Comparison of ENCODE assay signal across 34 cellular contexts in genomic region chr20:16804793-16805187, GRCh38. TPM values are rescaled to one million over a fixed set of nuclear protein-coding genes. Genes with fewer than 3 reads are reported as not detected.
"Had no signal": no experiment of that assay in that cellular context is flagged by ENCODE, and none has a peak within 500 bp of the region (broad histone marks: within the 10 kb centered on the region; RNA-seq: fewer than 3 reads in every experiment).

No MANE protein-coding gene starts in this region.

- H3K27ac ChIP-seq: ascending aorta, cardiac muscle cell, VCaP had no signal

- H3K9me3 Mint-ChIP-seq: activated B cell treated with CpG ODN at 0.5 μM for 24 hours; activated CD4-positive, alpha-beta memory T cell treated with anti-CD3 and anti-CD28 coated beads, Interleukin-2, amount 10 ng/mL, durations not matched to agents 7 days and 5 days; activated CD4-positive, alpha-beta T cell treated with anti-CD3 and anti-CD28 coated beads, Interleukin-2, amount 10 ng/mL, durations not matched to agents 7 days and 5 days; activated naive CD4-positive, alpha-beta T cell treated with anti-CD3 and anti-CD28 coated beads, Interleukin-2, amount 10 ng/mL, durations not matched to agents 7 days and 5 days; activated naive CD4-positive, alpha-beta T cell treated with anti-CD3 and anti-CD28 coated beads, Interleukin-2, amount 50 U/mL, for 24 hours; activated naive CD8-positive, alpha-beta T cell treated with anti-CD3 and anti-CD28 coated beads, Interleukin-2, amount 10 ng/mL, durations not matched to agents 7 days and 5 days; activated naive CD8-positive, alpha-beta T cell treated with anti-CD3 and anti-CD28 coated beads, Interleukin-2, amount 50 U/mL, for 24 hours; activated T-cell treated with anti-CD3 and anti-CD28 coated beads, Interleukin-2, amount 50 U/mL, for 24 hours; activated T-helper 2 cell treated with anti-CD3 and anti-CD28 coated beads, Interferon-gamma antibody, Interleukin-2, Interleukin-4, amounts not matched to agents 10 μg/mL and 5 μg/mL and 100 μg/mL, durations not matched to agents 14 hours and 24 hours and 36 hours; central memory CD8-positive, alpha-beta T cell; T-cell had no signal

- H3K4me1 ChIP-seq: ascending aorta had no signal

- DNase-seq: activated B cell treated with CpG ODN at 0.5 μM for 24 hours; activated CD4-positive, alpha-beta memory T cell treated with anti-CD3 and anti-CD28 coated beads, Interleukin-2, amount 10 ng/mL, durations not matched to agents 7 days and 5 days; activated CD4-positive, alpha-beta T cell treated with anti-CD3 and anti-CD28 coated beads for 48 hours; activated CD4-positive, alpha-beta T cell treated with anti-CD3 and anti-CD28 coated beads, Interleukin-2, amount 10 ng/mL, durations not matched to agents 7 days and 5 days; activated CD4-positive, alpha-beta T cell treated with anti-CD3 and anti-CD28 coated beads, Interleukin-2, amount 50 U/mL, for 48 hours; activated CD4-positive, CD25-positive, alpha-beta regulatory T cell treated with anti-CD3 and anti-CD28 coated beads, Interleukin-2, amount 50 U/mL, for 72 hours; activated CD8-positive, alpha-beta memory T cell treated with anti-CD3 and anti-CD28 coated beads for 24 hours; activated CD8-positive, alpha-beta memory T cell treated with anti-CD3 and anti-CD28 coated beads, Interleukin-2, amount 10 ng/mL, durations not matched to agents 7 days and 5 days; activated CD8-positive, alpha-beta memory T cell treated with anti-CD3 and anti-CD28 coated beads, Interleukin-2, amount 50 U/mL, for 48 hours; activated CD8-positive, alpha-beta T cell treated with anti-CD3 and anti-CD28 coated beads, Interleukin-2, amount 10 ng/mL, durations not matched to agents 7 days and 5 days; activated effector memory CD4-positive, alpha-beta T cell treated with Interleukin-2 at 50 U/mL for 16 hours; activated gamma-delta T cell; activated naive CD4-positive, alpha-beta T cell treated with anti-CD3 and anti-CD28 coated beads, Interleukin-2, amount 10 ng/mL, durations not matched to agents 7 days and 5 days; activated naive CD4-positive, alpha-beta T cell treated with Interleukin-2 at 50 U/mL for 16 hours; activated naive CD8-positive, alpha-beta T cell treated with anti-CD3 and anti-CD28 coated beads, Interleukin-2, amount 10 ng/mL, durations not matched to agents 7 days and 5 days; activated naive CD8-positive, alpha-beta T cell treated with anti-CD3 and anti-CD28 coated beads, Interleukin-2, amount 50 U/mL, for 24 hours; activated T-cell treated with anti-CD3 and anti-CD28 coated beads, Interleukin-2, amount 50 U/mL, for 24 hours; activated T-cell treated with anti-CD3 and anti-CD28 coated beads, Interleukin-2, amount 50 U/mL, for 48 hours; cerebellar nuclear complex; T-cell; T-helper 17 cell; T-helper 9 cell had no signal

- H3K27ac Mint-ChIP-seq: activated B cell treated with CpG ODN at 0.5 μM for 24 hours; activated CD4-positive, alpha-beta memory T cell treated with anti-CD3 and anti-CD28 coated beads, Interleukin-2, amount 10 ng/mL, durations not matched to agents 7 days and 5 days; activated CD4-positive, alpha-beta T cell treated with anti-CD3 and anti-CD28 coated beads, Interleukin-2, amount 10 ng/mL, durations not matched to agents 7 days and 5 days; activated CD8-positive, alpha-beta memory T cell treated with anti-CD3 and anti-CD28 coated beads, Interleukin-2, amount 10 ng/mL, durations not matched to agents 7 days and 5 days; activated CD8-positive, alpha-beta T cell treated with anti-CD3 and anti-CD28 coated beads, Interleukin-2, amount 10 ng/mL, durations not matched to agents 7 days and 5 days; activated naive CD4-positive, alpha-beta T cell treated with anti-CD3 and anti-CD28 coated beads, Interleukin-2, amount 10 ng/mL, durations not matched to agents 7 days and 5 days; activated naive CD4-positive, alpha-beta T cell treated with anti-CD3 and anti-CD28 coated beads, Interleukin-2, amount 50 U/mL, for 24 hours; activated naive CD8-positive, alpha-beta T cell; activated naive CD8-positive, alpha-beta T cell treated with anti-CD3 and anti-CD28 coated beads, Interleukin-2, amount 10 ng/mL, durations not matched to agents 7 days and 5 days; activated naive CD8-positive, alpha-beta T cell treated with anti-CD3 and anti-CD28 coated beads, Interleukin-2, amount 50 U/mL, for 24 hours; activated T-cell treated with anti-CD3 and anti-CD28 coated beads, Interleukin-2, amount 50 U/mL, for 24 hours; activated T-helper 2 cell treated with anti-CD3 and anti-CD28 coated beads, Interferon-gamma antibody, Interleukin-2, Interleukin-4, amounts not matched to agents 10 μg/mL and 5 μg/mL and 100 μg/mL, durations not matched to agents 14 hours and 24 hours and 36 hours; T-cell; T-helper 17 cell had no signal

- H3K27me3 ChIP-seq: ascending aorta, cardiac muscle cell had no signal

- H3K4me1 Mint-ChIP-seq: activated B cell treated with CpG ODN at 0.5 μM for 24 hours; activated CD4-positive, alpha-beta memory T cell treated with anti-CD3 and anti-CD28 coated beads, Interleukin-2, amount 10 ng/mL, durations not matched to agents 7 days and 5 days; activated CD4-positive, alpha-beta T cell treated with anti-CD3 and anti-CD28 coated beads, Interleukin-2, amount 10 ng/mL, durations not matched to agents 7 days and 5 days; activated CD8-positive, alpha-beta memory T cell treated with anti-CD3 and anti-CD28 coated beads, Interleukin-2, amount 10 ng/mL, durations not matched to agents 7 days and 5 days; activated naive CD4-positive, alpha-beta T cell treated with anti-CD3 and anti-CD28 coated beads, Interleukin-2, amount 10 ng/mL, durations not matched to agents 7 days and 5 days; activated naive CD4-positive, alpha-beta T cell treated with anti-CD3 and anti-CD28 coated beads, Interleukin-2, amount 50 U/mL, for 24 hours; activated naive CD8-positive, alpha-beta T cell treated with anti-CD3 and anti-CD28 coated beads, Interleukin-2, amount 10 ng/mL, durations not matched to agents 7 days and 5 days; activated naive CD8-positive, alpha-beta T cell treated with anti-CD3 and anti-CD28 coated beads, Interleukin-2, amount 50 U/mL, for 24 hours; central memory CD8-positive, alpha-beta T cell had no signal

- H3K4me3 Mint-ChIP-seq: activated B cell treated with CpG ODN at 0.5 μM for 24 hours; activated CD4-positive, alpha-beta memory T cell treated with anti-CD3 and anti-CD28 coated beads, Interleukin-2, amount 10 ng/mL, durations not matched to agents 7 days and 5 days; activated CD4-positive, alpha-beta T cell treated with anti-CD3 and anti-CD28 coated beads, Interleukin-2, amount 10 ng/mL, durations not matched to agents 7 days and 5 days; activated CD8-positive, alpha-beta memory T cell treated with anti-CD3 and anti-CD28 coated beads, Interleukin-2, amount 10 ng/mL, durations not matched to agents 7 days and 5 days; activated CD8-positive, alpha-beta T cell treated with anti-CD3 and anti-CD28 coated beads, Interleukin-2, amount 10 ng/mL, durations not matched to agents 7 days and 5 days; activated naive CD4-positive, alpha-beta T cell treated with anti-CD3 and anti-CD28 coated beads, Interleukin-2, amount 10 ng/mL, durations not matched to agents 7 days and 5 days; activated naive CD4-positive, alpha-beta T cell treated with anti-CD3 and anti-CD28 coated beads, Interleukin-2, amount 50 U/mL, for 24 hours; activated naive CD8-positive, alpha-beta T cell; activated naive CD8-positive, alpha-beta T cell treated with anti-CD3 and anti-CD28 coated beads, Interleukin-2, amount 10 ng/mL, durations not matched to agents 7 days and 5 days; activated naive CD8-positive, alpha-beta T cell treated with anti-CD3 and anti-CD28 coated beads, Interleukin-2, amount 50 U/mL, for 24 hours; activated T-cell treated with anti-CD3 and anti-CD28 coated beads, Interleukin-2, amount 50 U/mL, for 24 hours; brain; central memory CD8-positive, alpha-beta T cell; T-cell; T-helper 17 cell had no signal

- H3K36me3 ChIP-seq: ascending aorta, cardiac muscle cell had no signal

- H3K4me3 ChIP-seq: ascending aorta, cardiac muscle cell had no signal

- ATAC-seq: activated CD8-positive, alpha-beta memory T cell treated with anti-CD3 and anti-CD28 coated beads, Interleukin-2, amount 10 ng/mL, durations not matched to agents 7 days and 5 days; activated CD8-positive, alpha-beta T cell treated with anti-CD3 and anti-CD28 coated beads, Interleukin-2, amount 10 ng/mL, durations not matched to agents 7 days and 5 days; activated naive CD8-positive, alpha-beta T cell treated with anti-CD3 and anti-CD28 coated beads, Interleukin-2, amount 50 U/mL, for 24 hours; T-cell; T-helper 17 cell had no signal

- H3K36me3 Mint-ChIP-seq: activated CD8-positive, alpha-beta memory T cell treated with anti-CD3 and anti-CD28 coated beads, Interleukin-2, amount 10 ng/mL, durations not matched to agents 7 days and 5 days; activated naive CD4-positive, alpha-beta T cell treated with anti-CD3 and anti-CD28 coated beads, Interleukin-2, amount 10 ng/mL, durations not matched to agents 7 days and 5 days; activated naive CD4-positive, alpha-beta T cell treated with anti-CD3 and anti-CD28 coated beads, Interleukin-2, amount 50 U/mL, for 24 hours; activated naive CD8-positive, alpha-beta T cell; activated naive CD8-positive, alpha-beta T cell treated with anti-CD3 and anti-CD28 coated beads, Interleukin-2, amount 10 ng/mL, durations not matched to agents 7 days and 5 days; brain; T-cell had no signal

- H3K9me3 ChIP-seq: ascending aorta had no signal

RNA-seq across cellular contexts. Expression of gene OTOR, which starts 56.6 kb away (rescaled TPM):
- total RNA-seq: activated B cell treated with CpG ODN at 0.5 μM for 24 hours; activated CD4-positive, alpha-beta memory T cell treated with anti-CD3 and anti-CD28 coated beads, Interleukin-2, amount 10 ng/mL, durations not matched to agents 7 days and 5 days; activated CD4-positive, alpha-beta T cell treated with anti-CD3 and anti-CD28 coated beads, Interleukin-2, amount 10 ng/mL, durations not matched to agents 7 days and 5 days; activated CD8-positive, alpha-beta memory T cell treated with anti-CD3 and anti-CD28 coated beads, Interleukin-2, amount 10 ng/mL, durations not matched to agents 7 days and 5 days; activated CD8-positive, alpha-beta T cell treated with anti-CD3 and anti-CD28 coated beads, Interleukin-2, amount 10 ng/mL, durations not matched to agents 7 days and 5 days; activated naive CD8-positive, alpha-beta T cell treated with anti-CD3 and anti-CD28 coated beads, Interleukin-2, amount 10 ng/mL, durations not matched to agents 7 days and 5 days; activated T-helper 2 cell treated with anti-CD3 and anti-CD28 coated beads, Interferon-gamma antibody, Interleukin-2, Interleukin-4, amounts not matched to agents 10 μg/mL and 5 μg/mL and 100 μg/mL, durations not matched to agents 14 hours and 24 hours and 36 hours; ascending aorta; bronchial epithelial cell; cardiac muscle cell; T-cell; T-helper 1 cell treated with Interleukin-12 subunit alpha and Interleukin-12 subunit beta and Interleukin-4 antibody, amounts not matched to agents 30 ng/mL and 1 ng/mL, for 36 hours; T-helper 17 cell; T-helper 2 cell treated with Interferon-gamma antibody and Interleukin-4, amounts not matched to agents 100 ng/mL and 5 ng/mL, for 36 hours had no signal
- polyA plus RNA-seq: adipose tissue, cardiac muscle cell had no signal
